22 cellular contexts compared by ENCODE assay signal in genomic region chrX:68897546-68897945, GRCh38.
"Had no signal": no experiment of that assay in that cellular context is flagged by ENCODE, and none has a peak within 500 bp of the region (broad histone marks: within the 10 kb centered on the region; RNA-seq: fewer than 3 reads in every experiment).

No MANE protein-coding gene starts in this region.

- H3K4me1 ChIP-seq: prostate gland had no signal

- H3K4me3 ChIP-seq: dorsolateral prefrontal cortex, gastroesophageal sphincter, heart left ventricle, neural progenitor cell, prostate gland, right atrium auricular region, sigmoid colon, thoracic aorta, tibial nerve, upper lobe of left lung had no signal

- H3K27ac ChIP-seq: dorsolateral prefrontal cortex, gastroesophageal sphincter, neural progenitor cell, parathyroid adenoma, prostate gland, right atrium auricular region, sigmoid colon, thoracic aorta, tibial nerve, upper lobe of left lung had no signal

- H3K4me3 Mint-ChIP-seq: neural progenitor cell; stimulated activated memory B cell treated with anti-CD40 and anti-IgM and Interleukin-4, amounts not matched to agents 10 μg/mL and 1 μg/mL and 100 μg/mL, for 72 hours had no signal

- DNase-seq: central memory CD4-positive, alpha-beta T cell; dorsolateral prefrontal cortex; effector CD4-positive, alpha-beta T cell; heart left ventricle; hippocampal formation; immature natural killer cell; mesenchymal stem cell; midbrain; natural killer cell; sigmoid colon; stimulated activated CD4-positive, alpha-beta T cell treated with anti-CD3 and anti-CD28 coated beads, Interleukin-4, amount 100 ng/mL, for 4 hours; stimulated activated naive CD8-positive, alpha-beta T cell treated with anti-CD3 and anti-CD28 coated beads, Interleukin-15, Interleukin-2, amounts not matched to agents 100 U/mL and 50 U/mL, for 24 hours; upper lobe of left lung had no signal

- H3K36me3 Mint-ChIP-seq: immature natural killer cell; natural killer cell; neural progenitor cell; stimulated activated memory B cell treated with anti-CD40 and anti-IgM and Interleukin-4, amounts not matched to agents 10 μg/mL and 1 μg/mL and 100 μg/mL, for 72 hours had no signal

- ATAC-seq: gastroesophageal sphincter; heart left ventricle; left lobe of liver; natural killer cell; stimulated activated memory B cell treated with anti-CD40 and anti-IgM and Interleukin-4, amounts not matched to agents 10 μg/mL and 1 μg/mL and 100 μg/mL, for 72 hours; stimulated activated naive CD8-positive, alpha-beta T cell treated with anti-CD3 and anti-CD28 coated beads, Interleukin-15, Interleukin-2, amounts not matched to agents 100 U/mL and 50 U/mL, for 24 hours had no signal

- H3K36me3 ChIP-seq: gastroesophageal sphincter, heart left ventricle, neural progenitor cell, prostate gland, right atrium auricular region, sigmoid colon, thoracic aorta, tibial nerve, upper lobe of left lung had no signal

- H3K9me3 Mint-ChIP-seq: immature natural killer cell; natural killer cell; stimulated activated memory B cell treated with anti-CD40 and anti-IgM and Interleukin-4, amounts not matched to agents 10 μg/mL and 1 μg/mL and 100 μg/mL, for 72 hours had no signal

- H3K9me3 ChIP-seq: gastroesophageal sphincter, heart left ventricle, prostate gland, right atrium auricular region, sigmoid colon, thoracic aorta, tibial nerve, upper lobe of left lung had no signal

- H3K27me3 ChIP-seq: gastroesophageal sphincter, heart left ventricle, right atrium auricular region, sigmoid colon, tibial nerve, upper lobe of left lung had no signal

- H3K4me1 Mint-ChIP-seq: stimulated activated memory B cell treated with anti-CD40 and anti-IgM and Interleukin-4, amounts not matched to agents 10 μg/mL and 1 μg/mL and 100 μg/mL, for 72 hours had no signal

- H3K27ac Mint-ChIP-seq: immature natural killer cell; natural killer cell; stimulated activated memory B cell treated with anti-CD40 and anti-IgM and Interleukin-4, amounts not matched to agents 10 μg/mL and 1 μg/mL and 100 μg/mL, for 72 hours had no signal
